ENCODE assay signal across 13 cellular contexts in genomic region chr2:20600756-20601325, GRCh38. TPM values are rescaled to one million over a fixed set of nuclear protein-coding genes. Genes with fewer than 3 reads are reported as not detected.
DNase-seq lines count a peak whose midpoint lies in the region; ATAC-seq and TF ChIP-seq lines count a peak whose summit lies in the region.
"Had no signal": no experiment of that assay in that cellular context is flagged by ENCODE, and none has a peak within 500 bp of the region (broad histone marks: within the 10 kb centered on the region; RNA-seq: fewer than 3 reads in every experiment).

No MANE protein-coding gene starts in this region.

- H3K4me3 ChIP-seq in left ventricle myocardium inferior (no peak overlapping the region), left lung (no peak overlapping the region), trophoblast cell (ENCODE audit: low read depth, low read length) (no peak overlapping the region)

- H3K4me1 Mint-ChIP-seq in brain, result peaks cover 65% of the 10 kb centered on the region
- H3K4me1 Mint-ChIP-seq: activated naive CD4-positive, alpha-beta T cell treated with anti-CD3 and anti-CD28 coated beads, Interleukin-2, amount 10 ng/mL, durations not matched to agents 7 days and 5 days had no signal

- H4K8ac ChIP-seq in trophoblast cell (ENCODE audit: low read depth, low read length), result no peak overlapping the region

- no peak overlapping the region for H2BK12ac ChIP-seq in trophoblast cell (ENCODE audit: low read length)

- H3K4me3 Mint-ChIP-seq in brain, result no peak overlapping the region
- H3K4me3 Mint-ChIP-seq: activated B cell treated with CpG ODN at 0.5 μM for 24 hours; activated naive CD4-positive, alpha-beta T cell treated with anti-CD3 and anti-CD28 coated beads, Interleukin-2, amount 10 ng/mL, durations not matched to agents 7 days and 5 days; CD4-positive, alpha-beta memory T cell had no signal

- intact Hi-C loops in left ventricle myocardium inferior (cut with micrococcal nuclease), result no loop called here
- intact Hi-C loops in cardiac septum (cut with DNase I), result no loop called here
- intact Hi-C loops in left lung (cut with DNase I), result no loop called here

- TF ChIP-seq CTCF in left ventricle myocardium inferior (IDR thresholded peaks at IDR 0.05; ENCODE audit: borderline replicate concordance), result peak; percentile 66
- TF ChIP-seq CTCF in brain (conservative IDR thresholded peaks at IDR 0.05), result peak; percentile 61 to 70
- peak; percentile 36 to 41 for TF ChIP-seq CTCF in left lung (IDR thresholded peaks at IDR 0.05)

- H3K79me2 ChIP-seq in trophoblast cell (ENCODE audit: control insufficient read depth, insufficient read depth, low read length, poor library complexity), result no peaks in the 10 kb centered on the region

- H3K4me1 ChIP-seq in left ventricle myocardium inferior, result peaks cover 80% of the 10 kb centered on the region
- H3K4me1 ChIP-seq in left lung, result peaks cover 7 to 47% of the 10 kb centered on the region in 2 donors
- H3K4me1 ChIP-seq in trophoblast cell (ENCODE audit: control insufficient read depth in 1 of 2, insufficient read depth in 2 of 2, low read length in 2 of 2), result peaks cover 20 to 27% of the 10 kb centered on the region in 2 experiments

- no peak overlapping the region for H3K4me2 ChIP-seq in trophoblast cell (ENCODE audit: low read length)

- H3K18ac ChIP-seq in trophoblast cell (ENCODE audit: low read length), result no peak overlapping the region

- ATAC-seq in left lung (no peak), GM19395 (IDR thresholded peaks at IDR 0.05; ENCODE audit: unreplicated experiment) (no peak), GM21786 (IDR thresholded peaks at IDR 0.05; ENCODE audit: unreplicated experiment) (no peak)

- H3K9me3 ChIP-seq in left ventricle myocardium inferior (replicated peaks), result no peaks in the 10 kb centered on the region
- no peaks in the 10 kb centered on the region for H3K9me3 ChIP-seq in left lung
- peaks cover 1% of the 10 kb centered on the region for H3K9me3 ChIP-seq in trophoblast cell (ENCODE audit: insufficient read depth, low read depth, low read length)

- H3K9ac ChIP-seq in trophoblast cell (ENCODE audit: low read length), result no peak overlapping the region

- peaks cover 6% of the 10 kb centered on the region for H3K27me3 Mint-ChIP-seq in brain
- H3K27me3 Mint-ChIP-seq: activated naive CD4-positive, alpha-beta T cell treated with anti-CD3 and anti-CD28 coated beads, Interleukin-2, amount 10 ng/mL, durations not matched to agents 7 days and 5 days; CD4-positive, alpha-beta memory T cell had no signal

- H3K36me3 ChIP-seq in left ventricle myocardium inferior (no peaks in the 10 kb centered on the region), left lung (no peaks in the 10 kb centered on the region), trophoblast cell (ENCODE audit: control insufficient read depth in 1 of 2, insufficient read depth in 2 of 2, low read length in 2 of 2) (no peaks in the 10 kb centered on the region)

- no peaks in the 10 kb centered on the region for H3K36me3 Mint-ChIP-seq in brain
- H3K36me3 Mint-ChIP-seq: activated naive CD4-positive, alpha-beta T cell treated with anti-CD3 and anti-CD28 coated beads, Interleukin-2, amount 10 ng/mL, durations not matched to agents 7 days and 5 days had no signal

- no peak overlapping the region for H2BK5ac ChIP-seq in trophoblast cell (ENCODE audit: low read depth, low read length, poor library complexity)

- no peak overlapping the region for H2AK5ac ChIP-seq in trophoblast cell (ENCODE audit: low read length)

- peaks cover 29% of the 10 kb centered on the region for H3K79me1 ChIP-seq in trophoblast cell (ENCODE audit: low read length)

- peak overlapping the region in 2 of 5 experiments; percentile 35 to 48 for H3K27ac Mint-ChIP-seq in brain
- H3K27ac Mint-ChIP-seq: activated B cell treated with CpG ODN at 0.5 μM for 24 hours; activated naive CD4-positive, alpha-beta T cell treated with anti-CD3 and anti-CD28 coated beads, Interleukin-2, amount 10 ng/mL, durations not matched to agents 7 days and 5 days; CD4-positive, alpha-beta memory T cell had no signal

- H3K27ac ChIP-seq in left ventricle myocardium inferior (replicated peaks) (peak overlapping the region; percentile 92), left lung (no peak overlapping the region), trophoblast cell (ENCODE audit: low read depth, low read length) (no peak overlapping the region)

- H3K4ac ChIP-seq in trophoblast cell (ENCODE audit: low read depth, low read length), result no peak overlapping the region

- H3K9me3 Mint-ChIP-seq in brain, result peaks cover 0 to 5% (median 3%) of the 10 kb centered on the region in 5 experiments
- H3K9me3 Mint-ChIP-seq: activated B cell treated with CpG ODN at 0.5 μM for 24 hours; activated naive CD4-positive, alpha-beta T cell treated with anti-CD3 and anti-CD28 coated beads, Interleukin-2, amount 10 ng/mL, durations not matched to agents 7 days and 5 days; CD4-positive, alpha-beta memory T cell had no signal

- no peak overlapping the region for H3K23ac ChIP-seq in trophoblast cell (ENCODE audit: low read length)

- WGBS in trophoblast cell (ENCODE audit: extremely low coverage, insufficient coverage, insufficient read length), result no CpG with 5 or more reads among the region's 1 CpG

- no peak overlapping the region for H2BK120ac ChIP-seq in trophoblast cell (ENCODE audit: insufficient read depth, low read length, poor library complexity)

- H3K14ac ChIP-seq in trophoblast cell (ENCODE audit: low read length), result no peak overlapping the region

- no peak overlapping the region for H4K12ac ChIP-seq in trophoblast cell (ENCODE audit: low read depth, low read length)

- DNase-seq in left ventricle myocardium inferior (no peak), cardiac septum (ENCODE audit: low spot score) (no peak), left lung (no peak), NCI-H526 treated with DMSO at 0.1 percent for 48 hours (lab: John Stamatoyannopoulos, UW) (no peak), trophoblast cell (no peak)
- DNase-seq: activated B cell treated with CpG ODN at 0.5 μM for 24 hours; CD4-positive, alpha-beta memory T cell; H7; NCI-H446 had no signal

- H2AFZ ChIP-seq in trophoblast cell (ENCODE audit: insufficient read depth, low read length, poor library complexity), result no peak overlapping the region

- H3K27me3 ChIP-seq in left ventricle myocardium inferior (ENCODE audit: low read depth) (no peaks in the 10 kb centered on the region), left lung (no peaks in the 10 kb centered on the region), trophoblast cell (ENCODE audit: insufficient read depth, low read length) (no peaks in the 10 kb centered on the region)

- no peak overlapping the region for H4K91ac ChIP-seq in trophoblast cell (ENCODE audit: low read depth, low read length)

RNA-seq across cellular contexts. Expression of gene HS1BP3, which starts 50.1 kb away (rescaled TPM):
- 16.6 TPM for total RNA-seq in left ventricle myocardium inferior
- total RNA-seq in cardiac septum, result 15.6 TPM
- polyA plus RNA-seq in brain (ENCODE audit: insufficient read depth, low read depth, low replicate concordance), result 46.7 TPM
- 10 to 100 TPM; 36.1 to 39.7 TPM for total RNA-seq in left lung
- 17.5 and 18.2 TPM in 2 replicates for polyA plus RNA-seq in trophoblast cell (2013)
